ENCODE assay signal across 8 cellular contexts in the genomic region with DNA sequence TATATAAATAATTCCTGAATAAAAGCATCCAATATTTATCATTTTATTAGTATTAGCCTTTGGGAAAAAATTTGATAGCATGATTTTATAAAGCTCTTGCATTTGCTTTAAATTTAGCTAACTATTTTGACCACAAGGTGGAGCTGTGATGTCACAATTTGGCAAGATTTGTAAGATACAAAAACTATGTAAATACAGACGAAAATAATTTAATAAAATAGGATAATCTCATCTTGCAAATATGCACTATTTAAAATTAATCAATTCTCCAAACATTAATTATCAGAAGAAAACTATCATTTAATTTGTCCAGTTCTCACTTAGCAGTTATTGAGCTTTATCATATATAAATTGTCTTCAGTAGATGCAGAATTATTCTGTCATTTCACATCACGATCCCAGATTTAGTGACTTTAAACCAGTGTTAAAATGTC.
A peak's percentile ranks its signal among the peaks of the same experiment; 100 is the strongest.
DNase-seq lines count a peak whose midpoint lies in the region; ATAC-seq and TF ChIP-seq lines count a peak whose summit lies in the region.

No MANE protein-coding gene starts in this region.

- WGBS in hepatocyte (ENCODE audit: low lambda C conversion rate, missing lambda C conversion rate): 45% methylated on average over 2 of the region's 2 CpGs

- H3K4me1 ChIP-seq in hepatocyte (ENCODE audit: insufficient read depth): no peaks in the 10 kb centered on the region

- H3K27me3 Mint-ChIP-seq in activated T-cell treated with anti-CD3 and anti-CD28 coated beads, Interleukin-2, amount 50 U/mL, for 72 hours (ENCODE audit: low read depth): no peaks in the 10 kb centered on the region
- no peaks in the 10 kb centered on the region for H3K27me3 Mint-ChIP-seq in type B pancreatic cell
- no peaks in the 10 kb centered on the region for H3K27me3 Mint-ChIP-seq in activated T-cell treated with anti-CD3 and anti-CD28 coated beads, Interleukin-2, amount 50 U/mL, for 24 hours

- no peak overlapping the region for H3K27ac Mint-ChIP-seq in activated T-cell treated with anti-CD3 and anti-CD28 coated beads, Interleukin-2, amount 50 U/mL, for 72 hours
- H3K27ac Mint-ChIP-seq in type B pancreatic cell: no peak overlapping the region
- no peak overlapping the region for H3K27ac Mint-ChIP-seq in activated T-cell treated with anti-CD3 and anti-CD28 coated beads, Interleukin-2, amount 50 U/mL, for 24 hours

- no peaks in the 10 kb centered on the region for H3K79me2 ChIP-seq in hepatocyte

- ATAC-seq in activated T-cell treated with anti-CD3 and anti-CD28 coated beads, Interleukin-2, amount 50 U/mL, for 72 hours (replicated peaks in 1 of 2): no peak
- no peak for ATAC-seq in HG03159 (IDR thresholded peaks at IDR 0.05; ENCODE audit: unreplicated experiment)

- TF ChIP-seq CTCF in hepatocyte (IDR thresholded peaks at IDR 0.05; ENCODE audit: poor library complexity) (peak; percentile 82), type B pancreatic cell (conservative IDR thresholded peaks at IDR 0.05) (peak; percentile 93)

- no peak overlapping the region for H3K27ac ChIP-seq in hepatocyte

- peak; percentile 2 to 15 for DNase-seq in activated T-cell treated with anti-CD3 and anti-CD28 coated beads, Interleukin-2, amount 50 U/mL, for 72 hours
- DNase-seq in activated T-cell treated with anti-CD3 and anti-CD28 coated beads, Interleukin-2, amount 50 U/mL, for 1 hour: no peak
- DNase-seq in M059J (ENCODE audit: low read depth) (peak; percentile 68), UCSD-AML1 (lab: John Stamatoyannopoulos, UW; ENCODE audit: unreplicated experiment) (peak; percentile 0), hepatocyte (ENCODE audit: low spot score) (peak; percentile 75), type B pancreatic cell (ENCODE audit: extremely low spot score, unreplicated experiment) (no peak)
- no peak for DNase-seq in activated T-cell treated with anti-CD3 and anti-CD28 coated beads, Interleukin-2, amount 50 U/mL, for 24 hours

- H3K4me2 ChIP-seq in hepatocyte: no peak overlapping the region

- no peaks in the 10 kb centered on the region for H3K4me1 Mint-ChIP-seq in activated T-cell treated with anti-CD3 and anti-CD28 coated beads, Interleukin-2, amount 50 U/mL, for 72 hours (ENCODE audit: low read depth)
- no peaks in the 10 kb centered on the region for H3K4me1 Mint-ChIP-seq in type B pancreatic cell (ENCODE audit: unreplicated experiment)
- H3K4me1 Mint-ChIP-seq in activated T-cell treated with anti-CD3 and anti-CD28 coated beads, Interleukin-2, amount 50 U/mL, for 24 hours (ENCODE audit: low read depth): no peaks in the 10 kb centered on the region

- H3K9me3 ChIP-seq in hepatocyte (ENCODE audit: low read depth): no peaks in the 10 kb centered on the region

- no peak overlapping the region for H2AFZ ChIP-seq in hepatocyte

- H3K36me3 ChIP-seq in hepatocyte (replicated peaks; ENCODE audit: insufficient read depth, low read depth): no peaks in the 10 kb centered on the region

- no peaks in the 10 kb centered on the region for H3K9me2 ChIP-seq in hepatocyte (replicated peaks; ENCODE audit: insufficient read depth)

- H3K36me3 Mint-ChIP-seq in activated T-cell treated with anti-CD3 and anti-CD28 coated beads, Interleukin-2, amount 50 U/mL, for 72 hours (ENCODE audit: insufficient read depth in 2 of 2): no peaks in the 10 kb centered on the region
- H3K36me3 Mint-ChIP-seq in type B pancreatic cell: peaks cover 4% of the 10 kb centered on the region
- H3K36me3 Mint-ChIP-seq in activated T-cell treated with anti-CD3 and anti-CD28 coated beads, Interleukin-2, amount 50 U/mL, for 24 hours (ENCODE audit: low read depth): no peaks in the 10 kb centered on the region

- H3K9me3 Mint-ChIP-seq in activated T-cell treated with anti-CD3 and anti-CD28 coated beads, Interleukin-2, amount 50 U/mL, for 72 hours: no peaks in the 10 kb centered on the region
- H3K9me3 Mint-ChIP-seq in type B pancreatic cell: no peaks in the 10 kb centered on the region
- H3K9me3 Mint-ChIP-seq in activated T-cell treated with anti-CD3 and anti-CD28 coated beads, Interleukin-2, amount 50 U/mL, for 24 hours: no peaks in the 10 kb centered on the region

- no peaks in the 10 kb centered on the region for H3K27me3 ChIP-seq in hepatocyte

- no peak overlapping the region for H3K4me3 ChIP-seq in hepatocyte

- no peak overlapping the region for H3K4me3 Mint-ChIP-seq in activated T-cell treated with anti-CD3 and anti-CD28 coated beads, Interleukin-2, amount 50 U/mL, for 72 hours
- no peak overlapping the region for H3K4me3 Mint-ChIP-seq in type B pancreatic cell
- no peak overlapping the region for H3K4me3 Mint-ChIP-seq in activated T-cell treated with anti-CD3 and anti-CD28 coated beads, Interleukin-2, amount 50 U/mL, for 24 hours

- no peaks in the 10 kb centered on the region for H4K20me1 ChIP-seq in hepatocyte (ENCODE audit: insufficient read depth, poor library complexity, severe bottlenecking)

Comparison
In these comparisons a context has a peak if more than half of its experiments do, and no peak if none do; other contexts are left out.
1. DNase-seq: peak in activated T-cell treated with anti-CD3 and anti-CD28 coated beads, Interleukin-2, amount 50 U/mL, for 72 hours (2 of 2), M059J (single experiment), UCSD-AML1 (single experiment) and hepatocyte (single experiment); none in activated T-cell treated with anti-CD3 and anti-CD28 coated beads, Interleukin-2, amount 50 U/mL, for 1 hour (single experiment), type B pancreatic cell (single experiment) and activated T-cell treated with anti-CD3 and anti-CD28 coated beads, Interleukin-2, amount 50 U/mL, for 24 hours (single experiment).